In the genomic region with DNA sequence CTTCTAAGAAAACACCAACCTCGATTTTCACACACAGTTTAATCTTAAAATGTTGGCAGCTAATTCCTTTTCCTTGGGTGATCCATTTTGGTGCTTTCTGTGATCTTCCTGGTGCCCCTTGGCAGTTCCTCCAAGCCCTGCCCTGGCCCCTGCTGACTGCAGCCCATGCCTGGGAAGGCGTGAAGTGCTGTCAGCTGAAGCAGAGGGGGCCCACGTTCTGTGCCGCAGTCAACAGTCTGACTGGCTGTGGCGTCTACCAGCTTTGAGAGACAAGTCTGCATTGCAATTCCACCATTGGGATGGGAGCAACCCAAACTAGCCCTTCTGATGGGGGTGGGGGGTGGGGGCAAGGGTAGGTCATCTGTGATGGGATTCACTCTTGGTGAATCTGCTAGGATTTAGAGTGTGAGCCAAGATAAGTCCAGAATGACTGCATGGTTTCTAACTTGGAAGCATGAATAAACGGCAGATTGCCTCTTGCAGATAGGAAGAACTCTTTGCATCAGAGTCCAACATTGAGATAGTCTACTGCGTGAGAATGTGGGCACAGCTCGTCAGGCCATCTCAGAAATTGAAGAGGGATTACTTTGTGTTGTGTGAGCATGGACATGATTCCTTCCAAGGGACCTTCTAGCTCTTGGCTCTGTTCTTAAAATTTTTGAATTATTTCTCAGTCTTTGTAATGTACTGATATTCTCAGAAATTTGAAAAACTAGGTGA, we compare ENCODE assay signal across 2 cellular contexts.
TF ChIP-seq lines count a peak whose summit lies in the region.

No MANE protein-coding gene starts in this region.

TF ChIP-seq in HEK293, 187 proteins besides CTCF, POLR2A, EP300 and RAD21:
- no peak for TF ChIP-seq ZNF248 (tag by site-specific recombination; IDR thresholded peaks at IDR 0.05)
- TF ChIP-seq, protein P1, sequence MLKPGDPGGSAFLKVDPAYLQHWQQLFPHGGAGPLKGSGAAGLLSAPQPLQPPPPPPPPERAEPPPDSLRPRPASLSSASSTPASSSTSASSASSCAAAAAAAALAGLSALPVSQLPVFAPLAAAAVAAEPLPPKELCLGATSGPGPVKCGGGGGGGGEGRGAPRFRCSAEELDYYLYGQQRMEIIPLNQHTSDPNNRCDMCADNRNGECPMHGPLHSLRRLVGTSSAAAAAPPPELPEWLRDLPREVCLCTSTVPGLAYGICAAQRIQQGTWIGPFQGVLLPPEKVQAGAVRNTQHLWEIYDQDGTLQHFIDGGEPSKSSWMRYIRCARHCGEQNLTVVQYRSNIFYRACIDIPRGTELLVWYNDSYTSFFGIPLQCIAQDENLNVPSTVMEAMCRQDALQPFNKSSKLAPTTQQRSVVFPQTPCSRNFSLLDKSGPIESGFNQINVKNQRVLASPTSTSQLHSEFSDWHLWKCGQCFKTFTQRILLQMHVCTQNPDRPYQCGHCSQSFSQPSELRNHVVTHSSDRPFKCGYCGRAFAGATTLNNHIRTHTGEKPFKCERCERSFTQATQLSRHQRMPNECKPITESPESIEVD (tag by site-specific recombination; IDR thresholded peaks at IDR 0.05) = no peak
- no peak for TF ChIP-seq OSR2 (tag by site-specific recombination; IDR thresholded peaks at IDR 0.05)
- TF ChIP-seq ZBTB17 (tag by site-specific recombination; IDR thresholded peaks at IDR 0.05) = peak; percentile 36

TF ChIP-seq in K562, 482 proteins besides CTCF, POLR2A, EP300 and RAD21 (continues in another document):
- TF ChIP-seq, protein P2, sequence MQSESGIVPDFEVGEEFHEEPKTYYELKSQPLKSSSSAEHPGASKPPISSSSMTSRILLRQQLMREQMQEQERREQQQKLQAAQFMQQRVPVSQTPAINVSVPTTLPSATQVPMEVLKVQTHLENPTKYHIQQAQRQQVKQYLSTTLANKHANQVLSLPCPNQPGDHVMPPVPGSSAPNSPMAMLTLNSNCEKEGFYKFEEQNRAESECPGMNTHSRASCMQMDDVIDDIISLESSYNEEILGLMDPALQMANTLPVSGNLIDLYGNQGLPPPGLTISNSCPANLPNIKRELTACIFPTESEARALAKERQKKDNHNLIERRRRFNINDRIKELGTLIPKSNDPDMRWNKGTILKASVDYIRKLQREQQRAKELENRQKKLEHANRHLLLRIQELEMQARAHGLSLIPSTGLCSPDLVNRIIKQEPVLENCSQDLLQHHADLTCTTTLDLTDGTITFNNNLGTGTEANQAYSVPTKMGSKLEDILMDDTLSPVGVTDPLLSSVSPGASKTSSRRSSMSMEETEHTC (IDR thresholded peaks at IDR 0.05) = no peak
- TF ChIP-seq ZNF184 (CRISPR knock-in tag; IDR thresholded peaks at IDR 0.05) (no peak), ZNF212 (CRISPR knock-in tag; IDR thresholded peaks at IDR 0.05) (no peak), TFAM (CRISPR knock-in tag; conservative IDR thresholded peaks at IDR 0.05) (no peak), NBN (IDR thresholded peaks at IDR 0.05; ENCODE audit: low read depth) (no peak), KDM1A (IDR thresholded peaks at IDR 0.05) (peak; percentile 43 to 54; a peak in 1 of 4 replicates), ARID1B (IDR thresholded peaks at IDR 0.05) (0 out of 2 replicates have a peak, but pooled peaks have one; percentile 21), ZNF77 (CRISPR knock-in tag; IDR thresholded peaks at IDR 0.05) (no peak), ZNF175 (CRISPR knock-in tag; IDR thresholded peaks at IDR 0.05; ENCODE audit: low read depth) (0 out of 2 replicates have a peak, but pooled peaks have one; percentile 36), ZNF589 (CRISPR knock-in tag; IDR thresholded peaks at IDR 0.05; ENCODE audit: low read depth) (peak; percentile 69), JUN (IDR thresholded peaks at IDR 0.05; ENCODE audit: borderline replicate concordance, low read depth, low read length) (no peak), JUN (CRISPR knock-in tag; IDR thresholded peaks at IDR 0.05; ENCODE audit: borderline replicate concordance) (no peak), NRF1 (conservative IDR thresholded peaks at IDR 0.05 in 1 of 2, IDR thresholded peaks at IDR 0.05 in 1 of 2) (no peak), CBFA2T3 (IDR thresholded peaks at IDR 0.05) (peak; percentile 35; the same call in 1 of the 2 replicates), RCOR1 (IDR thresholded peaks at IDR 0.05; ENCODE audit: borderline replicate concordance in 1 of 2, low read depth in 2 of 2, low read length in 2 of 2) (peak in 1 of 2 experiments; percentile 59; a peak in 1 of 4 replicates), KAT8 (IDR thresholded peaks at IDR 0.05; ENCODE audit: low read depth) (no peak), ZNF134 (CRISPR knock-in tag; conservative IDR thresholded peaks at IDR 0.05) (no peak)
- TF ChIP-seq, protein P3, sequence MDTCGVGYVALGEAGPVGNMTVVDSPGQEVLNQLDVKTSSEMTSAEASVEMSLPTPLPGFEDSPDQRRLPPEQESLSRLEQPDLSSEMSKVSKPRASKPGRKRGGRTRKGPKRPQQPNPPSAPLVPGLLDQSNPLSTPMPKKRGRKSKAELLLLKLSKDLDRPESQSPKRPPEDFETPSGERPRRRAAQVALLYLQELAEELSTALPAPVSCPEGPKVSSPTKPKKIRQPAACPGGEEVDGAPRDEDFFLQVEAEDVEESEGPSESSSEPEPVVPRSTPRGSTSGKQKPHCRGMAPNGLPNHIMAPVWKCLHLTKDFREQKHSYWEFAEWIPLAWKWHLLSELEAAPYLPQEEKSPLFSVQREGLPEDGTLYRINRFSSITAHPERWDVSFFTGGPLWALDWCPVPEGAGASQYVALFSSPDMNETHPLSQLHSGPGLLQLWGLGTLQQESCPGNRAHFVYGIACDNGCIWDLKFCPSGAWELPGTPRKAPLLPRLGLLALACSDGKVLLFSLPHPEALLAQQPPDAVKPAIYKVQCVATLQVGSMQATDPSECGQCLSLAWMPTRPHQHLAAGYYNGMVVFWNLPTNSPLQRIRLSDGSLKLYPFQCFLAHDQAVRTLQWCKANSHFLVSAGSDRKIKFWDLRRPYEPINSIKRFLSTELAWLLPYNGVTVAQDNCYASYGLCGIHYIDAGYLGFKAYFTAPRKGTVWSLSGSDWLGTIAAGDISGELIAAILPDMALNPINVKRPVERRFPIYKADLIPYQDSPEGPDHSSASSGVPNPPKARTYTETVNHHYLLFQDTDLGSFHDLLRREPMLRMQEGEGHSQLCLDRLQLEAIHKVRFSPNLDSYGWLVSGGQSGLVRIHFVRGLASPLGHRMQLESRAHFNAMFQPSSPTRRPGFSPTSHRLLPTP (IDR thresholded peaks at IDR 0.05; ENCODE audit: borderline replicate concordance, extremely low read depth, insufficient read length) = no peak
- TF ChIP-seq, protein P4, sequence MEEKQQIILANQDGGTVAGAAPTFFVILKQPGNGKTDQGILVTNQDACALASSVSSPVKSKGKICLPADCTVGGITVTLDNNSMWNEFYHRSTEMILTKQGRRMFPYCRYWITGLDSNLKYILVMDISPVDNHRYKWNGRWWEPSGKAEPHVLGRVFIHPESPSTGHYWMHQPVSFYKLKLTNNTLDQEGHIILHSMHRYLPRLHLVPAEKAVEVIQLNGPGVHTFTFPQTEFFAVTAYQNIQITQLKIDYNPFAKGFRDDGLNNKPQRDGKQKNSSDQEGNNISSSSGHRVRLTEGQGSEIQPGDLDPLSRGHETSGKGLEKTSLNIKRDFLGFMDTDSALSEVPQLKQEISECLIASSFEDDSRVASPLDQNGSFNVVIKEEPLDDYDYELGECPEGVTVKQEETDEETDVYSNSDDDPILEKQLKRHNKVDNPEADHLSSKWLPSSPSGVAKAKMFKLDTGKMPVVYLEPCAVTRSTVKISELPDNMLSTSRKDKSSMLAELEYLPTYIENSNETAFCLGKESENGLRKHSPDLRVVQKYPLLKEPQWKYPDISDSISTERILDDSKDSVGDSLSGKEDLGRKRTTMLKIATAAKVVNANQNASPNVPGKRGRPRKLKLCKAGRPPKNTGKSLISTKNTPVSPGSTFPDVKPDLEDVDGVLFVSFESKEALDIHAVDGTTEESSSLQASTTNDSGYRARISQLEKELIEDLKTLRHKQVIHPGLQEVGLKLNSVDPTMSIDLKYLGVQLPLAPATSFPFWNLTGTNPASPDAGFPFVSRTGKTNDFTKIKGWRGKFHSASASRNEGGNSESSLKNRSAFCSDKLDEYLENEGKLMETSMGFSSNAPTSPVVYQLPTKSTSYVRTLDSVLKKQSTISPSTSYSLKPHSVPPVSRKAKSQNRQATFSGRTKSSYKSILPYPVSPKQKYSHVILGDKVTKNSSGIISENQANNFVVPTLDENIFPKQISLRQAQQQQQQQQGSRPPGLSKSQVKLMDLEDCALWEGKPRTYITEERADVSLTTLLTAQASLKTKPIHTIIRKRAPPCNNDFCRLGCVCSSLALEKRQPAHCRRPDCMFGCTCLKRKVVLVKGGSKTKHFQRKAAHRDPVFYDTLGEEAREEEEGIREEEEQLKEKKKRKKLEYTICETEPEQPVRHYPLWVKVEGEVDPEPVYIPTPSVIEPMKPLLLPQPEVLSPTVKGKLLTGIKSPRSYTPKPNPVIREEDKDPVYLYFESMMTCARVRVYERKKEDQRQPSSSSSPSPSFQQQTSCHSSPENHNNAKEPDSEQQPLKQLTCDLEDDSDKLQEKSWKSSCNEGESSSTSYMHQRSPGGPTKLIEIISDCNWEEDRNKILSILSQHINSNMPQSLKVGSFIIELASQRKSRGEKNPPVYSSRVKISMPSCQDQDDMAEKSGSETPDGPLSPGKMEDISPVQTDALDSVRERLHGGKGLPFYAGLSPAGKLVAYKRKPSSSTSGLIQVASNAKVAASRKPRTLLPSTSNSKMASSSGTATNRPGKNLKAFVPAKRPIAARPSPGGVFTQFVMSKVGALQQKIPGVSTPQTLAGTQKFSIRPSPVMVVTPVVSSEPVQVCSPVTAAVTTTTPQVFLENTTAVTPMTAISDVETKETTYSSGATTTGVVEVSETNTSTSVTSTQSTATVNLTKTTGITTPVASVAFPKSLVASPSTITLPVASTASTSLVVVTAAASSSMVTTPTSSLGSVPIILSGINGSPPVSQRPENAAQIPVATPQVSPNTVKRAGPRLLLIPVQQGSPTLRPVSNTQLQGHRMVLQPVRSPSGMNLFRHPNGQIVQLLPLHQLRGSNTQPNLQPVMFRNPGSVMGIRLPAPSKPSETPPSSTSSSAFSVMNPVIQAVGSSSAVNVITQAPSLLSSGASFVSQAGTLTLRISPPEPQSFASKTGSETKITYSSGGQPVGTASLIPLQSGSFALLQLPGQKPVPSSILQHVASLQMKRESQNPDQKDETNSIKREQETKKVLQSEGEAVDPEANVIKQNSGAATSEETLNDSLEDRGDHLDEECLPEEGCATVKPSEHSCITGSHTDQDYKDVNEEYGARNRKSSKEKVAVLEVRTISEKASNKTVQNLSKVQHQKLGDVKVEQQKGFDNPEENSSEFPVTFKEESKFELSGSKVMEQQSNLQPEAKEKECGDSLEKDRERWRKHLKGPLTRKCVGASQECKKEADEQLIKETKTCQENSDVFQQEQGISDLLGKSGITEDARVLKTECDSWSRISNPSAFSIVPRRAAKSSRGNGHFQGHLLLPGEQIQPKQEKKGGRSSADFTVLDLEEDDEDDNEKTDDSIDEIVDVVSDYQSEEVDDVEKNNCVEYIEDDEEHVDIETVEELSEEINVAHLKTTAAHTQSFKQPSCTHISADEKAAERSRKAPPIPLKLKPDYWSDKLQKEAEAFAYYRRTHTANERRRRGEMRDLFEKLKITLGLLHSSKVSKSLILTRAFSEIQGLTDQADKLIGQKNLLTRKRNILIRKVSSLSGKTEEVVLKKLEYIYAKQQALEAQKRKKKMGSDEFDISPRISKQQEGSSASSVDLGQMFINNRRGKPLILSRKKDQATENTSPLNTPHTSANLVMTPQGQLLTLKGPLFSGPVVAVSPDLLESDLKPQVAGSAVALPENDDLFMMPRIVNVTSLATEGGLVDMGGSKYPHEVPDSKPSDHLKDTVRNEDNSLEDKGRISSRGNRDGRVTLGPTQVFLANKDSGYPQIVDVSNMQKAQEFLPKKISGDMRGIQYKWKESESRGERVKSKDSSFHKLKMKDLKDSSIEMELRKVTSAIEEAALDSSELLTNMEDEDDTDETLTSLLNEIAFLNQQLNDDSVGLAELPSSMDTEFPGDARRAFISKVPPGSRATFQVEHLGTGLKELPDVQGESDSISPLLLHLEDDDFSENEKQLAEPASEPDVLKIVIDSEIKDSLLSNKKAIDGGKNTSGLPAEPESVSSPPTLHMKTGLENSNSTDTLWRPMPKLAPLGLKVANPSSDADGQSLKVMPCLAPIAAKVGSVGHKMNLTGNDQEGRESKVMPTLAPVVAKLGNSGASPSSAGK (IDR thresholded peaks at IDR 0.05) = 0 out of 2 replicates have a peak, but pooled peaks have one; percentile 9
- TF ChIP-seq, protein P5, sequence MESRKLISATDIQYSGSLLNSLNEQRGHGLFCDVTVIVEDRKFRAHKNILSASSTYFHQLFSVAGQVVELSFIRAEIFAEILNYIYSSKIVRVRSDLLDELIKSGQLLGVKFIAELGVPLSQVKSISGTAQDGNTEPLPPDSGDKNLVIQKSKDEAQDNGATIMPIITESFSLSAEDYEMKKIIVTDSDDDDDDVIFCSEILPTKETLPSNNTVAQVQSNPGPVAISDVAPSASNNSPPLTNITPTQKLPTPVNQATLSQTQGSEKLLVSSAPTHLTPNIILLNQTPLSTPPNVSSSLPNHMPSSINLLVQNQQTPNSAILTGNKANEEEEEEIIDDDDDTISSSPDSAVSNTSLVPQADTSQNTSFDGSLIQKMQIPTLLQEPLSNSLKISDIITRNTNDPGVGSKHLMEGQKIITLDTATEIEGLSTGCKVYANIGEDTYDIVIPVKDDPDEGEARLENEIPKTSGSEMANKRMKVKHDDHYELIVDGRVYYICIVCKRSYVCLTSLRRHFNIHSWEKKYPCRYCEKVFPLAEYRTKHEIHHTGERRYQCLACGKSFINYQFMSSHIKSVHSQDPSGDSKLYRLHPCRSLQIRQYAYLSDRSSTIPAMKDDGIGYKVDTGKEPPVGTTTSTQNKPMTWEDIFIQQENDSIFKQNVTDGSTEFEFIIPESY (CRISPR knock-in tag; IDR thresholded peaks at IDR 0.05) = no peak
- TF ChIP-seq, protein P6, sequence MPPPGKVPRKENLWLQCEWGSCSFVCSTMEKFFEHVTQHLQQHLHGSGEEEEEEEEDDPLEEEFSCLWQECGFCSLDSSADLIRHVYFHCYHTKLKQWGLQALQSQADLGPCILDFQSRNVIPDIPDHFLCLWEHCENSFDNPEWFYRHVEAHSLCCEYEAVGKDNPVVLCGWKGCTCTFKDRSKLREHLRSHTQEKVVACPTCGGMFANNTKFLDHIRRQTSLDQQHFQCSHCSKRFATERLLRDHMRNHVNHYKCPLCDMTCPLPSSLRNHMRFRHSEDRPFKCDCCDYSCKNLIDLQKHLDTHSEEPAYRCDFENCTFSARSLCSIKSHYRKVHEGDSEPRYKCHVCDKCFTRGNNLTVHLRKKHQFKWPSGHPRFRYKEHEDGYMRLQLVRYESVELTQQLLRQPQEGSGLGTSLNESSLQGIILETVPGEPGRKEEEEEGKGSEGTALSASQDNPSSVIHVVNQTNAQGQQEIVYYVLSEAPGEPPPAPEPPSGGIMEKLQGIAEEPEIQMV (tag; conservative IDR thresholded peaks at IDR 0.05; ENCODE audit: low read depth) = no peak
- TF ChIP-seq, protein P7, sequence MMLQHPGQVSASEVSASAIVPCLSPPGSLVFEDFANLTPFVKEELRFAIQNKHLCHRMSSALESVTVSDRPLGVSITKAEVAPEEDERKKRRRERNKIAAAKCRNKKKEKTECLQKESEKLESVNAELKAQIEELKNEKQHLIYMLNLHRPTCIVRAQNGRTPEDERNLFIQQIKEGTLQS (IDR thresholded peaks at IDR 0.05) = peak; percentile 36; the same call in 1 of the 2 replicates
- TF ChIP-seq, protein P7 (CRISPR knock-in tag; conservative IDR thresholded peaks at IDR 0.05) = no peak
